Comparison of ENCODE assay signal across 18 cellular contexts in the genomic region with DNA sequence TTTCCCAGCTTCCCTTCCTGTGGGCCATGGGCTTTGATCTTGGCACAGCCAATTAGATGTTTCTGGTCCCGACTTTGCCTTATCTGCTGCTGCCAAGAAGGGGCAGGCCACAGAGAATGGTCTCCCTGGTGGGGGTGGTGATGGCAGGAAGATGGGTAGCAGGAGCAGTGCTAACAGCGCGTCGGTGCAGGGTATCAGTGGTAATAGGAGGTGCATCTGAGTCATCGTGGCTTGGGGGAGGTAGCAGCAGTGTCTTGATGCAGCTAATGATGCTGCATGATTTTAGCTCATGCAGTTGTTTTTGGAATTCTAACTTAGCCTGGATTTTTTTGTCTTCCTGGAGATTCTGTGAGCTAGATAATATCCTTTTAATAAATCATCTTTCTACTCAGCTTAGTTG.
DNase-seq lines count a peak whose midpoint lies in the region; ATAC-seq and TF ChIP-seq lines count a peak whose summit lies in the region.
"Had no signal": no experiment of that assay in that cellular context is flagged by ENCODE, and none has a peak within 500 bp of the region (broad histone marks: within the 10 kb centered on the region; RNA-seq: fewer than 3 reads in every experiment).

No MANE protein-coding gene starts in this region.

- ATAC-seq in stimulated activated naive CD8-positive, alpha-beta T cell treated with anti-CD3 and anti-CD28 coated beads, Interleukin-15, Interleukin-2, amounts not matched to agents 100 U/mL and 50 U/mL, for 24 hours, result peak; percentile 88
- ATAC-seq in GM18873 (IDR thresholded peaks at IDR 0.05; ENCODE audit: low FRiP score, unreplicated experiment), result no peak
- ATAC-seq: HCT116, K562, left ventricle myocardium superior, right cardiac atrium had no signal

- H3K4me3 ChIP-seq in fibroblast of pulmonary artery (replicated peaks; ENCODE audit: low read depth, low read length), result no peak overlapping the region
- H3K4me3 ChIP-seq: K562, SJSA1 had no signal

- peak in 2 of 3 donors; percentile 2 to 10 for DNase-seq in stimulated activated CD4-positive, alpha-beta T cell treated with anti-CD3 and anti-CD28 coated beads, Interleukin-12 subunit alpha, Interleukin-12 subunit beta, amount 100 ng/mL, for 48 hours (ENCODE audit: low read depth in 2 of 3, low spot score in 1 of 3)
- no peak for DNase-seq in stimulated activated CD4-positive, alpha-beta T cell treated with anti-CD3 and anti-CD28 coated beads, Interleukin-4, amount 100 ng/mL, for 24 hours
- DNase-seq in OCI-M1 (lab: John Stamatoyannopoulos, UW), result peak; percentile 42
- peak; percentile 4 for DNase-seq in fibroblast of pulmonary artery (ENCODE audit: low read depth)
- peak; percentile 35 for DNase-seq in stimulated activated naive CD8-positive, alpha-beta T cell treated with anti-CD3 and anti-CD28 coated beads, Interleukin-15, Interleukin-2, amounts not matched to agents 100 U/mL and 50 U/mL, for 24 hours
- DNase-seq in GM20000 (ENCODE audit: low spot score), result no peak
- DNase-seq in DMS 273 (lab: John Stamatoyannopoulos, UW; ENCODE audit: unreplicated experiment), result no peak
- DNase-seq: activated CD4-positive, CD25-positive, alpha-beta regulatory T cell; activated T-cell treated with anti-CD3 and anti-CD28 coated beads, Interleukin-2, amount 50 U/mL, for 4 hours; erythroblast; left ventricle myocardium superior; NCI-H1092 treated with DMSO at 0.1 percent for 48 hours; occipital lobe; right cardiac atrium had no signal

- TF ChIP-seq CTCF in fibroblast of pulmonary artery (IDR thresholded peaks at IDR 0.05; ENCODE audit: low read length, missing control alignments) (no peak), GM20000 (IDR thresholded peaks at IDR 0.05; ENCODE audit: extremely low read depth, missing control alignments) (no peak)

Comparison
In these comparisons a context has a peak if more than half of its experiments do, and no peak if none do; other contexts are left out.
1. DNase-seq: peak in stimulated activated CD4-positive, alpha-beta T cell treated with anti-CD3 and anti-CD28 coated beads, Interleukin-12 subunit alpha, Interleukin-12 subunit beta, amount 100 ng/mL, for 48 hours (2 of 3), OCI-M1 (single experiment), fibroblast of pulmonary artery (single experiment) and stimulated activated naive CD8-positive, alpha-beta T cell treated with anti-CD3 and anti-CD28 coated beads, Interleukin-15, Interleukin-2, amounts not matched to agents 100 U/mL and 50 U/mL, for 24 hours (single experiment); none in stimulated activated CD4-positive, alpha-beta T cell treated with anti-CD3 and anti-CD28 coated beads, Interleukin-4, amount 100 ng/mL, for 24 hours (single experiment), GM20000 (single experiment) and DMS 273 (single experiment).